Comparison of ENCODE assay signal across 8 cellular contexts in the genomic region with DNA sequence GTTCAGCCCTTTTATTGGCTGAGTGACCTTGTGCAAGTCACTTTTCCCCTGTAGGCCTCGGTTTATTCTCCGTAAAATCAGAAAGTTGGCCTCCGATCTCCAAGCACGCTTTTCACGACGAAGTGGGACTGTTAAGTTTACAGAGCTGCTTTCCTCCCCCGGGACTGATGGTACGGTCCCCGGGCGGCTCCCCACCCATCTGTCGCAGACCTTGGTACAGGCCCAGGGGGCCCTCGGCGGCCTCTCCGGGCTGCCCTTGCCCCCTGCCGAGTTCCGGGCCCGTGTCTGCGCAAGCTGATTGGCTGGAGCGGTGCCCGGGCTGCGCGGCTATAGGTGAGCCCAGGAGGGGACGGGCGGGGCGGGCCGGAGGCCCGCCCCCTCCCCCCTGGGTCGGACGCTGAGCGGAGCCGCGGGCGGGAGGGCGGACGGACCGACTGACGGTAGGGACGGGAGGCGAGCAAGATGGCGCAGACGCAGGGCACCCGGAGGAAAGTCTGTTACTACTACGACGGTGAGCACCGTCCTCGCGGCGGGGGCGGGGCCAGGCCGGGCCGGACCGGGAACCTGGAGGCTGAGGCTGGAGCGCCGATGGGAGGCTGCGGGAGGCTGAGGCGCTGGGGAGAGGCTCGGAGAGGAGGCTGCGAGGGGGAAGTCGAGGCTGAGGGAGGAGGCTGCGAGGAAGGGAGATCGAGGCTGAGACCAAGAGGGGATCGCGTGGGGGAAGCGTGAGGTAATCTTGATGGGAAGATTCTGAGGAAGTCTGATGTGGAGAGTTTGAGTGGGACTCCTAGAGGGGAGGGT. TPM values are rescaled to one million over a fixed set of nuclear protein-coding genes. Genes with fewer than 3 reads are reported as not detected.
DNase-seq lines count a peak whose midpoint lies in the region; ATAC-seq, FAIRE-seq and TF ChIP-seq lines count a peak whose summit lies in the region.

Gene HDAC1, plus strand, starts transcription at position 376 of the 801 bp plus-strand sequence. Its CDS starts 87 bp downstream, at position 463.

- H3K27ac ChIP-seq in mammary epithelial cell (ENCODE audit: insufficient read depth, low read depth, low read length) (peak within 1 kb of the TSS; percentile 50), small intestine (ENCODE audit: low read depth in 1 of 2, low read length in 1 of 2) (peak within 1 kb of the TSS; percentile 85 to 90)

- H3K9ac ChIP-seq in mammary epithelial cell (ENCODE audit: insufficient read depth, low read length): peak within 1 kb of the TSS; percentile 60

- CTCF ChIA-PET in mammary epithelial cell (lab: Charles Lee; ENCODE audit: low non-redundant PET): no interaction called here

- peak within 1 kb of the TSS; percentile 77 for H3K4me2 ChIP-seq in mammary epithelial cell (ENCODE audit: insufficient read depth, low read depth, low read length)

- no TSS peak for BruUV-seq in mammary epithelial cell (replicated peaks; lab: Mats Ljungman, UMichigan)

- peaks cover 47% of the 10 kb centered on the region for H3K79me2 ChIP-seq in mammary epithelial cell (ENCODE audit: insufficient read depth, low read length)

- H3K4me1 ChIP-seq in mammary epithelial cell (ENCODE audit: insufficient read depth, low read length) (peaks cover 6% of the 10 kb centered on the region), small intestine (ENCODE audit: control insufficient read depth in 2 of 2, insufficient read depth in 1 of 2, low read depth in 1 of 2, low read length in 1 of 2) (peaks cover 0 to 4% of the 10 kb centered on the region in 2 donors)

- DNase-seq in AG08395 (ENCODE audit: low spot score) (peak; percentile 97), NCI-H2227 treated with DMSO at 0.1 percent for 48 hours (lab: John Stamatoyannopoulos, UW) (peak; percentile 89), mammary epithelial cell (peak; percentile 93), iPS-NIHi7 (ENCODE audit: extremely low spot score) (peak; percentile 98), small intestine (peak; percentile 98)

- ATAC-seq in GM18909 (IDR thresholded peaks at IDR 0.05; ENCODE audit: poor library complexity, unreplicated experiment) (peak; percentile 95), HG03159 (IDR thresholded peaks at IDR 0.05; ENCODE audit: unreplicated experiment) (peak; percentile 93)

- TF ChIP-seq CTCF in WI38 (IDR thresholded peaks at IDR 0.05; ENCODE audit: low read depth, low read length): no peak
- no peak for TF ChIP-seq CTCF in mammary epithelial cell (conservative IDR thresholded peaks at IDR 0.05 in 1 of 2, IDR thresholded peaks at IDR 0.05 in 1 of 2; ENCODE audit: extremely low read depth in 1 of 2, insufficient read depth in 1 of 2, low read depth in 1 of 2, low read length in 2 of 2)

- H3K9me3 ChIP-seq in mammary epithelial cell (replicated peaks; ENCODE audit: insufficient read depth, low read length): no peaks in the 10 kb centered on the region
- H3K9me3 ChIP-seq in small intestine (ENCODE audit: control insufficient read depth, low read depth): no peaks in the 10 kb centered on the region

- peak within 1 kb of the TSS; percentile 92 for H3K4me3 ChIP-seq in WI38 (ENCODE audit: low read depth, low read length)
- H3K4me3 ChIP-seq in mammary epithelial cell (replicated peaks in 1 of 3; ENCODE audit: insufficient read depth in 1 of 3, low read depth in 2 of 3, low read length in 3 of 3): peak within 1 kb of the TSS; percentile 85 to 98 (median 91)
- peak within 1 kb of the TSS; percentile 77 for H3K4me3 ChIP-seq in small intestine (ENCODE audit: low read depth in 1 of 2, low read length in 2 of 2)

- H3K36me3 ChIP-seq in mammary epithelial cell (ENCODE audit: insufficient read depth, low read length): no peaks in the 10 kb centered on the region
- H3K36me3 ChIP-seq in small intestine (ENCODE audit: control insufficient read depth in 2 of 2, insufficient read depth in 2 of 2, low read length in 2 of 2): no peaks in the 10 kb centered on the region

- in situ Hi-C loops in mammary epithelial cell (cut with MboI; ENCODE audit: low sequenced_read_pairs in 2 of 2): no loop called here

- dilution Hi-C loops in mammary epithelial cell (cut with HindIII; ENCODE audit: low sequenced_read_pairs): no loop called here

- H4K20me1 ChIP-seq in mammary epithelial cell (ENCODE audit: insufficient read depth, low read length): no peaks in the 10 kb centered on the region

- H3K27me3 ChIP-seq in mammary epithelial cell (ENCODE audit: insufficient read depth, low read length): no peaks in the 10 kb centered on the region
- no peaks in the 10 kb centered on the region for H3K27me3 ChIP-seq in small intestine (ENCODE audit: control insufficient read depth in 2 of 2, insufficient read depth in 2 of 2, low read length in 2 of 2)

- intact Hi-C loops in mammary epithelial cell (cut with micrococcal nuclease): loop anchor here (1.0 to 5.0 kb wide), 2 partner anchors 59 to 70 kb away; partner anchors contain the start of genes EIF3I and TMEM234

- no peak for FAIRE-seq in small intestine (lab: Jason Lieb, UNC)

- 3% methylated on average over 20 of the region's 64 CpGs for WGBS in mammary epithelial cell (ENCODE audit: low coverage, missing lambda C conversion rate)
- WGBS in small intestine, 3 donors: 0% methylated on average over 59 to 64 of the region's 64 CpGs

- H2AFZ ChIP-seq in mammary epithelial cell (ENCODE audit: low read depth, low read length): peak within 1 kb of the TSS; percentile 96

RNA-seq across cellular contexts. Expression of gene HDAC1, which starts in this region (rescaled TPM):
- total RNA-seq in mammary epithelial cell: 10 to 100 TPM; 56.5 to 84.3 TPM
- polyA plus RNA-seq in mammary epithelial cell (120 TPM), small intestine (100 to 1,000 TPM in 2 of 3 donors, 10 to 100 TPM in 1; 87.0 to 116 (median 107) TPM)
- 92.7 TPM for polyA minus RNA-seq in mammary epithelial cell

Comparison
In these comparisons a context has a peak if more than half of its experiments do, and no peak if none do; other contexts are left out.
1. Peak in every context shown above with its lines: DNase-seq, ATAC-seq, H3K4me3 ChIP-seq and H3K27ac ChIP-seq.